12 cellular contexts compared by ENCODE assay signal in genomic region chr9:92242115-92242778, GRCh38. TPM values are rescaled to one million over a fixed set of nuclear protein-coding genes. Genes with fewer than 3 reads are reported as not detected.
DNase-seq lines count a peak whose midpoint lies in the region; ATAC-seq, FAIRE-seq and TF ChIP-seq lines count a peak whose summit lies in the region.
"Had no signal": no experiment of that assay in that cellular context is flagged by ENCODE, and none has a peak within 500 bp of the region (broad histone marks: within the 10 kb centered on the region; RNA-seq: fewer than 3 reads in every experiment).

No MANE protein-coding gene starts in this region.

- H3K9ac ChIP-seq in smooth muscle cell (ENCODE audit: low read depth), result no peak overlapping the region
- H3K9ac ChIP-seq: BLaER1, parathyroid adenoma had no signal

- peaks cover 10% of the 10 kb centered on the region for H3F3A ChIP-seq in smooth muscle cell (ENCODE audit: low read depth)

- H3K9me3 ChIP-seq in T-helper 17 cell (ENCODE audit: control insufficient read depth, low read length, poor library complexity, severe bottlenecking), result no peaks in the 10 kb centered on the region
- no peaks in the 10 kb centered on the region for H3K9me3 ChIP-seq in smooth muscle cell (replicated peaks; ENCODE audit: low read depth)
- H3K9me3 ChIP-seq: BLaER1 had no signal

- H3K27me3 Mint-ChIP-seq in T-helper 17 cell, result no peaks in the 10 kb centered on the region

- H4K20me1 ChIP-seq in smooth muscle cell (ENCODE audit: low read depth), result no peaks in the 10 kb centered on the region

- peaks cover 39% of the 10 kb centered on the region for H3K36me3 ChIP-seq in smooth muscle cell (ENCODE audit: low read depth)

- WGBS in smooth muscle cell (ENCODE audit: low lambda C conversion rate), result 55% methylated on average over 3 of the region's 3 CpGs

- H3K27ac ChIP-seq in foreskin keratinocyte, result no peak overlapping the region
- H3K27ac ChIP-seq in smooth muscle cell (ENCODE audit: low read depth), result peak overlapping the region; percentile 53
- H3K27ac ChIP-seq: BLaER1, parathyroid adenoma had no signal

- no peak overlapping the region for H2AFZ ChIP-seq in smooth muscle cell (ENCODE audit: low read depth)
- H2AFZ ChIP-seq: parathyroid adenoma had no signal

- H3K4me3 Mint-ChIP-seq in T-helper 17 cell, result no peak overlapping the region

- ATAC-seq in T-helper 17 cell (no peak), foreskin keratinocyte (no peak)

- peak; percentile 3 for DNase-seq in NCI-H2227 (lab: John Stamatoyannopoulos, UW; ENCODE audit: unreplicated experiment)
- DNase-seq in NCI-H2227 treated with DMSO at 0.1 percent for 48 hours (lab: John Stamatoyannopoulos, UW), result no peak
- DNase-seq in T-helper 17 cell, result no peak
- DNase-seq in foreskin keratinocyte, result no peak
- DNase-seq in smooth muscle cell (lab: John Stamatoyannopoulos, UW; ENCODE audit: unreplicated experiment), result no peak
- DNase-seq in activated CD4-positive, alpha-beta T cell treated with anti-CD3 and anti-CD28 coated beads, Interleukin-2, amount 50 U/mL, for 48 hours, result no peak
- no peak for DNase-seq in GM12891 (ENCODE audit: insufficient read length, low spot score)
- DNase-seq in NOMO-1 treated with dmso at 0.1 percent for 144 hours (lab: John Stamatoyannopoulos, UW; ENCODE audit: unreplicated experiment), result no peak
- DNase-seq: substantia nigra, T1000 had no signal

- H3K4me1 ChIP-seq in foreskin keratinocyte (no peaks in the 10 kb centered on the region), smooth muscle cell (ENCODE audit: low read depth) (no peaks in the 10 kb centered on the region)
- H3K4me1 ChIP-seq: BLaER1, parathyroid adenoma had no signal

- peak; percentile 35 for TF ChIP-seq CTCF in foreskin keratinocyte (conservative IDR thresholded peaks at IDR 0.05)
- TF ChIP-seq CTCF in smooth muscle cell (IDR thresholded peaks at IDR 0.05; ENCODE audit: borderline replicate concordance, insufficient read depth, poor library complexity, severe bottlenecking), result peak; percentile 52

- H3K27me3 ChIP-seq in foreskin keratinocyte (no peaks in the 10 kb centered on the region), smooth muscle cell (ENCODE audit: low read depth) (no peaks in the 10 kb centered on the region)
- H3K27me3 ChIP-seq: BLaER1 had no signal

- no peaks in the 10 kb centered on the region for H3K4me1 Mint-ChIP-seq in T-helper 17 cell

- H3K4me3 ChIP-seq in smooth muscle cell, result no peak overlapping the region
- H3K4me3 ChIP-seq: BLaER1 had no signal

- peaks cover 28% of the 10 kb centered on the region for H3K36me3 Mint-ChIP-seq in T-helper 17 cell (ENCODE audit: low read depth)

- H3K4me2 ChIP-seq in smooth muscle cell, result no peak overlapping the region
- H3K4me2 ChIP-seq: BLaER1 had no signal

- no peak for FAIRE-seq in GM12891 (lab: Jason Lieb, UNC)

- no peaks in the 10 kb centered on the region for H3K79me2 ChIP-seq in smooth muscle cell (ENCODE audit: low read depth)
- H3K79me2 ChIP-seq: parathyroid adenoma had no signal

- H3K27ac Mint-ChIP-seq in T-helper 17 cell, result peak overlapping the region; percentile 41

- no peak for TF ChIP-seq POLR2A in GM12891 (IDR thresholded peaks at IDR 0.05; ENCODE audit: low read depth, low read length)

TF ChIP-seq in GM12891, 5 proteins besides CTCF, POLR2A, EP300 and RAD21:
- TF ChIP-seq SPI1 (IDR thresholded peaks at IDR 0.05; ENCODE audit: low read depth, low read length) (no peak), POLR2AphosphoS5 (IDR thresholded peaks at IDR 0.05; ENCODE audit: low read depth, low read length) (no peak), TAF1 (IDR thresholded peaks at IDR 0.05; ENCODE audit: low read depth, low read length) (no peak), POU2F2 (IDR thresholded peaks at IDR 0.05; ENCODE audit: low read depth, low read length) (no peak), PAX5 (IDR thresholded peaks at IDR 0.05; ENCODE audit: insufficient read depth, low read length, severe bottlenecking) (no peak)

RNA-seq across cellular contexts. Expression of gene IARS1, which starts 51.2 kb away (rescaled TPM):
- total RNA-seq in T-helper 17 cell (10 to 100 TPM; 68.5 to 75.8 TPM), foreskin keratinocyte (197 and 229 TPM in 2 replicates), smooth muscle cell (150 and 208 TPM in 2 replicates)
- polyA plus RNA-seq in foreskin keratinocyte (69.4 and 70.2 TPM in 2 replicates), smooth muscle cell (85.0 and 93.0 TPM in 2 replicates)
- 65.2 TPM for polyA plus RNA-seq in GM12891 (2012; ENCODE audit: low read depth, missing spikeins)
